In genomic region chr14:31441273-31442110, GRCh38 we compare ENCODE assay signal across 13 cellular contexts. TPM values are rescaled to one million over a fixed set of nuclear protein-coding genes. Genes with fewer than 3 reads are reported as not detected.
A peak's percentile ranks its signal among the peaks of the same experiment; 100 is the strongest.
DNase-seq lines count a peak whose midpoint lies in the region; ATAC-seq and TF ChIP-seq lines count a peak whose summit lies in the region.
"Had no signal": no experiment of that assay in that cellular context is flagged by ENCODE, and none has a peak within 500 bp of the region (broad histone marks: within the 10 kb centered on the region; RNA-seq: fewer than 3 reads in every experiment).

No MANE protein-coding gene starts in this region.

- peaks cover 7% of the 10 kb centered on the region for H3K9me3 Mint-ChIP-seq in progenitor cell of endocrine pancreas (ENCODE audit: low read depth)

- H3K4me1 ChIP-seq in left ventricle myocardium inferior (peaks cover 13% of the 10 kb centered on the region), thoracic aorta (ENCODE audit: control insufficient read depth in 1 of 2, low read depth in 2 of 2) (peaks cover 3 to 25% of the 10 kb centered on the region in 2 donors)

- H3K9me3 ChIP-seq in left ventricle myocardium inferior (replicated peaks) (no peaks in the 10 kb centered on the region), thoracic aorta (no peaks in the 10 kb centered on the region)

- in situ Hi-C loops in astrocyte of the cerebellum (cut with HindIII; ENCODE audit: low sequenced_read_pairs): no loop called here

- H3K27me3 ChIP-seq in left ventricle myocardium inferior (ENCODE audit: low read depth): no peaks in the 10 kb centered on the region
- no peaks in the 10 kb centered on the region for H3K27me3 ChIP-seq in thoracic aorta (replicated peaks; ENCODE audit: insufficient read depth)

- peak overlapping the region; percentile 41 for H3K27ac ChIP-seq in left ventricle myocardium inferior (replicated peaks)
- H3K27ac ChIP-seq in thoracic aorta: peak overlapping the region; percentile 35 to 59

- no peak overlapping the region for H3K4me3 ChIP-seq in astrocyte of the cerebellum (ENCODE audit: low read depth, low read length)
- H3K4me3 ChIP-seq in left ventricle myocardium inferior: no peak overlapping the region
- H3K4me3 ChIP-seq in thoracic aorta: peak overlapping the region; percentile 12

- H3K4me1 Mint-ChIP-seq in progenitor cell of endocrine pancreas (ENCODE audit: low read depth): no peaks in the 10 kb centered on the region

- DNase-seq in H4 (ENCODE audit: low spot score): peak; percentile 80
- peak; percentile 15 for DNase-seq in astrocyte of the cerebellum (ENCODE audit: low read depth)
- no peak for DNase-seq in left ventricle myocardium inferior
- no peak for DNase-seq in thoracic aorta (ENCODE audit: low spot score)
- DNase-seq in Ammon's horn (ENCODE audit: low spot score): no peak
- DNase-seq in germinal center (ENCODE audit: low spot score): no peak
- no peak for DNase-seq in progenitor cell of endocrine pancreas (ENCODE audit: low spot score, unreplicated experiment)
- DNase-seq in NCI-H748 (lab: John Stamatoyannopoulos, UW; ENCODE audit: unreplicated experiment): no peak
- DNase-seq: activated CD4-positive, alpha-beta T cell treated with anti-CD3 and anti-CD28 coated beads, Interleukin-2, amount 50 U/mL, for 4 hours; activated naive CD4-positive, alpha-beta T cell treated with anti-CD3 and anti-CD28 coated beads, Interleukin-2, amount 50 U/mL, for 16 hours; NCI-H510A had no signal

- H3K27ac Mint-ChIP-seq in progenitor cell of endocrine pancreas: no peak overlapping the region

- TF ChIP-seq CTCF in astrocyte of the cerebellum (IDR thresholded peaks at IDR 0.05; ENCODE audit: low read depth, low read length, missing control alignments) (no peak), left ventricle myocardium inferior (IDR thresholded peaks at IDR 0.05; ENCODE audit: borderline replicate concordance) (no peak), thoracic aorta (IDR thresholded peaks at IDR 0.05) (no peak), progenitor cell of endocrine pancreas (IDR thresholded peaks at IDR 0.05; ENCODE audit: unreplicated experiment) (no peak)

- intact Hi-C loops in left ventricle myocardium inferior (cut with micrococcal nuclease): no loop called here

- H3K4me3 Mint-ChIP-seq in progenitor cell of endocrine pancreas (ENCODE audit: low read depth): no peak overlapping the region

- H3K36me3 ChIP-seq in left ventricle myocardium inferior: peaks cover 5% of the 10 kb centered on the region
- H3K36me3 ChIP-seq in thoracic aorta: no peaks in the 10 kb centered on the region

- H3K27me3 Mint-ChIP-seq in progenitor cell of endocrine pancreas: no peaks in the 10 kb centered on the region

- ATAC-seq in thoracic aorta (ENCODE audit: insufficient number of reproducible peaks, low FRiP score, low read depth): no peak

- H3K36me3 Mint-ChIP-seq in progenitor cell of endocrine pancreas (ENCODE audit: insufficient read depth): peaks cover 15% of the 10 kb centered on the region

RNA-seq across cellular contexts. Expression of gene DTD2, which starts 15.8 kb away (rescaled TPM):
- 41.0 and 43.1 TPM in 2 replicates for total RNA-seq in H4 (2014; rRNA removed; shearing (Covaris generic))
- total RNA-seq in left ventricle myocardium inferior (6.9 TPM), thoracic aorta (10 to 100 TPM; 28.9 to 56.5 TPM), progenitor cell of endocrine pancreas (20.1 and 22.2 TPM in 2 replicates)

RNA-seq across cellular contexts. Expression of gene HEATR5A, which starts 21.1 kb away (rescaled TPM):
- 20.1 and 32.9 TPM in 2 replicates for total RNA-seq in H4 (2014; rRNA removed; shearing (Covaris generic))
- 51.8 TPM for total RNA-seq in left ventricle myocardium inferior
- 10 to 100 TPM; 39.1 to 43.6 TPM for total RNA-seq in thoracic aorta
- total RNA-seq in progenitor cell of endocrine pancreas: 28.3 and 28.9 TPM in 2 replicates

RNA-seq across cellular contexts. Expression of gene GPR33, which starts 46.3 kb away (rescaled TPM):
- total RNA-seq in H4 (2014; rRNA removed; shearing (Covaris generic)): not detected in 2 replicates
- not detected for total RNA-seq in left ventricle myocardium inferior
- total RNA-seq in thoracic aorta: not detected
- total RNA-seq in progenitor cell of endocrine pancreas: not detected in 2 replicates
- total RNA-seq: kidney epithelial cell, pulmonary artery endothelial cell had no signal

Comparison
In these comparisons a context has a peak if more than half of its experiments do, and no peak if none do; other contexts are left out.
1. DNase-seq: peak in H4 (single experiment) and astrocyte of the cerebellum (single experiment); none in left ventricle myocardium inferior (single experiment), thoracic aorta (single experiment), Ammon's horn (single experiment), germinal center (single experiment), progenitor cell of endocrine pancreas (single experiment) and NCI-H748 (single experiment).